8 cellular contexts compared by ENCODE assay signal in genomic region chr17:75940727-75941441, GRCh38. TPM values are rescaled to one million over a fixed set of nuclear protein-coding genes. Genes with fewer than 3 reads are reported as not detected.
DNase-seq lines count a peak whose midpoint lies in the region; ATAC-seq, FAIRE-seq and TF ChIP-seq lines count a peak whose summit lies in the region.

TSS of gene FBF1 (minus strand) at chr17:75941042. CDS start at chr17:75938149, 2,893 bp downstream.

- H3K79me2 ChIP-seq in keratinocyte (ENCODE audit: control insufficient read depth, insufficient read depth, low read length) = no peaks in the 10 kb centered on the region

- H3K9me1 ChIP-seq in keratinocyte (ENCODE audit: control insufficient read depth, extremely low read depth, insufficient read depth, low read length) = no peaks in the 10 kb centered on the region

- DNase-seq in AG09319 (ENCODE audit: extremely low read depth, low read depth) (peak; percentile 82), NCI-H460 (ENCODE audit: extremely low read depth, low read depth) (peak; percentile 93), cerebellar cortex (ENCODE audit: low spot score) (peak; percentile 95), keratinocyte (ENCODE audit: low read depth, low spot score) (peak; percentile 55)
- DNase-seq in activated CD4-positive, CD25-positive, alpha-beta regulatory T cell treated with anti-CD3 and anti-CD28 coated beads, Interleukin-2, amount 50 U/mL, for 72 hours = peak; percentile 86
- peak; percentile 76 to 90 (median 83) for DNase-seq in stimulated activated CD4-positive, alpha-beta T cell treated with anti-CD3 and anti-CD28 coated beads, Interleukin-12 subunit alpha, Interleukin-12 subunit beta, amount 100 ng/mL, for 48 hours (ENCODE audit: low read depth in 2 of 3, low spot score in 1 of 3)

- peaks cover 0 to 3% of the 10 kb centered on the region in 2 experiments for H3K36me3 ChIP-seq in keratinocyte (ENCODE audit: control insufficient read depth in 2 of 2, extremely low read depth in 1 of 2, insufficient read depth in 2 of 2, low read length in 2 of 2)

- dilution Hi-C loops in keratinocyte (cut with MboI; ENCODE audit: extremely low pct_ligation_motif_present, low sequenced_read_pairs) = no loop called here

- peak within 1 kb of the TSS; percentile 97 for H3K4me2 ChIP-seq in keratinocyte (ENCODE audit: control insufficient read depth, extremely low read depth, insufficient read depth, low read depth, low read length)

- peak within 1 kb of the TSS; percentile 70 for H3K27ac ChIP-seq in keratinocyte (ENCODE audit: control insufficient read depth, insufficient read depth, low read length)

- ATAC-seq in GM19043 (IDR thresholded peaks at IDR 0.05; ENCODE audit: low read depth, unreplicated experiment) (peak; percentile 99), HG03378 (IDR thresholded peaks at IDR 0.05; ENCODE audit: unreplicated experiment) (peak; percentile 69)

- no peaks in the 10 kb centered on the region for H3K27me3 ChIP-seq in keratinocyte (ENCODE audit: control insufficient read depth, extremely low read depth, insufficient read depth, low read length)

- peak within 1 kb of the TSS; percentile 88 to 99 (median 90) for H3K4me3 ChIP-seq in keratinocyte (ENCODE audit: control insufficient read depth in 2 of 3, extremely low read depth in 1 of 3, insufficient read depth in 2 of 3, low read depth in 1 of 3, low read length in 3 of 3)

- H3K9me3 ChIP-seq in keratinocyte (ENCODE audit: control insufficient read depth, low read depth, low read length) = no peaks in the 10 kb centered on the region

- TF ChIP-seq CTCF in AG09319 (IDR thresholded peaks at IDR 0.05; ENCODE audit: low read depth, low read length) (no peak; the same call in 1 of the 2 replicates), keratinocyte (optimal IDR thresholded peaks at IDR 0.05 in 1 of 3, IDR thresholded peaks at IDR 0.05 in 1 of 3, conservative IDR thresholded peaks at IDR 0.05 in 1 of 3; ENCODE audit: extremely low read depth in 1 of 3, insufficient read depth in 2 of 3, low read length in 3 of 3) (peak in 1 of 3 experiments; percentile 17)

- peak within 1 kb of the TSS; percentile 91 for H3K9ac ChIP-seq in keratinocyte (ENCODE audit: control insufficient read depth, extremely low read depth, insufficient read depth, low read length)

- H4K20me1 ChIP-seq in keratinocyte (ENCODE audit: control insufficient read depth, extremely low read depth, insufficient read depth, low read length) = no peaks in the 10 kb centered on the region

- H3K4me1 ChIP-seq in keratinocyte (ENCODE audit: control insufficient read depth, extremely low read depth, insufficient read depth, low read length) = peaks cover 6% of the 10 kb centered on the region

- peak within 1 kb of the TSS; percentile 94 for H2AFZ ChIP-seq in keratinocyte (ENCODE audit: control insufficient read depth, low read length)

- no peak for FAIRE-seq in keratinocyte (lab: Jason Lieb, UNC)

RNA-seq across cellular contexts. Expression of gene FBF1, which starts in this region (rescaled TPM):
- total RNA-seq in NCI-H460 (2014; rRNA removed; shearing (Covaris generic)) = 6.8 and 9.1 TPM in 2 replicates
- polyA plus RNA-seq in NCI-H460 (2014; cell fraction: nucleus; rRNA removed) = 54.3 and 57.6 TPM in 2 replicates
- polyA plus RNA-seq in keratinocyte = 3.0 to 6.2 TPM (median 4.3 TPM) in 3 replicates
- polyA plus RNA-seq in keratinocyte (2011; ENCODE audit: low read depth) = 1.9 TPM
- polyA plus RNA-seq in keratinocyte (2011; cell fraction: cytosol; rRNA removed) = 0.96 and 2.8 TPM in 2 replicates
- 14.4 and 18.6 TPM in 2 replicates for polyA plus RNA-seq in keratinocyte (2011; cell fraction: nucleus; rRNA removed)
- 3.2 and 3.8 TPM in 2 replicates for polyA plus RNA-seq in keratinocyte (2012; ENCODE audit: low replicate concordance)
- polyA minus RNA-seq in keratinocyte = 5.6 to 8.6 TPM (median 5.7 TPM) in 3 replicates
- 4.8 TPM for polyA minus RNA-seq in keratinocyte (2011; cell fraction: cytosol; rRNA and poly(A)+ RNA removed)
- polyA minus RNA-seq in keratinocyte (2011; cell fraction: nucleus; rRNA and poly(A)+ RNA removed) = 7.7 and 8.1 TPM in 2 replicates

Comparison
In these comparisons a context has a peak if more than half of its experiments do, and no peak if none do; other contexts are left out.
1. Peak in every context shown above with its lines: DNase-seq, ATAC-seq, H3K4me3 ChIP-seq and H3K27ac ChIP-seq.